In genomic region chrX:108169768-108170167, GRCh38 we compare ENCODE assay signal across 27 cellular contexts.
DNase-seq lines count a peak whose midpoint lies in the region; FAIRE-seq lines count a peak whose summit lies in the region.
"Had no signal": no experiment of that assay in that cellular context is flagged by ENCODE, and none has a peak within 500 bp of the region (broad histone marks: within the 10 kb centered on the region; RNA-seq: fewer than 3 reads in every experiment).

No MANE protein-coding gene starts in this region.

- H3K27me3 Mint-ChIP-seq in activated T-cell treated with anti-CD3 and anti-CD28 coated beads, Interleukin-2, amount 50 U/mL, for 24 hours: peaks cover 12% of the 10 kb centered on the region
- H3K27me3 Mint-ChIP-seq: B cell; CD4-positive, alpha-beta T cell; CD4-positive, CD25-positive, alpha-beta regulatory T cell had no signal

- no peak overlapping the region for H3K4me3 Mint-ChIP-seq in activated T-cell treated with anti-CD3 and anti-CD28 coated beads, Interleukin-2, amount 50 U/mL, for 24 hours
- H3K4me3 Mint-ChIP-seq: B cell; CD14-positive monocyte; CD4-positive, alpha-beta memory T cell; CD4-positive, alpha-beta T cell; CD4-positive, CD25-positive, alpha-beta regulatory T cell; CD8-positive, alpha-beta memory T cell; CD8-positive, alpha-beta T cell had no signal

- no peak overlapping the region for H3K27ac Mint-ChIP-seq in activated T-cell treated with anti-CD3 and anti-CD28 coated beads, Interleukin-2, amount 50 U/mL, for 24 hours
- H3K27ac Mint-ChIP-seq: B cell; CD14-positive monocyte; CD4-positive, alpha-beta memory T cell; CD4-positive, alpha-beta T cell; CD8-positive, alpha-beta memory T cell; CD8-positive, alpha-beta T cell had no signal

- FAIRE-seq in GM18507 (lab: Jason Lieb, UNC): peak; percentile 35
- FAIRE-seq: A204.1, A549, D721Med had no signal

- DNase-seq in GM18507 (ENCODE audit: extremely low spot score, insufficient read length, low read depth): no peak
- DNase-seq in activated T-cell treated with anti-CD3 and anti-CD28 coated beads, Interleukin-2, amount 50 U/mL, for 24 hours: no peak
- DNase-seq: 8988T; ACHN; AML-193; BE2C; C1 segment of cervical spinal cord; Caco-2; Calu3; CD4-positive, alpha-beta memory T cell; CD4-positive, alpha-beta T cell; CD4-positive, CD25-positive, alpha-beta regulatory T cell; CD8-positive, alpha-beta memory T cell; CD8-positive, alpha-beta T cell; COR-L47; DMS 273 treated with DMSO at 0.1 percent for 48 hours; DMS153; DMS53; DMS79; DMS79 treated with DMSO at 0.1 percent for 48 hours; DND-41; EL had no signal

- no peaks in the 10 kb centered on the region for H3K36me3 Mint-ChIP-seq in activated T-cell treated with anti-CD3 and anti-CD28 coated beads, Interleukin-2, amount 50 U/mL, for 24 hours (ENCODE audit: low read depth)
- H3K36me3 Mint-ChIP-seq: CD14-positive monocyte; CD4-positive, alpha-beta memory T cell; CD4-positive, CD25-positive, alpha-beta regulatory T cell; CD8-positive, alpha-beta memory T cell; CD8-positive, alpha-beta T cell had no signal

- no peaks in the 10 kb centered on the region for H3K4me1 Mint-ChIP-seq in activated T-cell treated with anti-CD3 and anti-CD28 coated beads, Interleukin-2, amount 50 U/mL, for 24 hours (ENCODE audit: low read depth)
- H3K4me1 Mint-ChIP-seq: B cell; CD14-positive monocyte; CD4-positive, CD25-positive, alpha-beta regulatory T cell; CD8-positive, alpha-beta memory T cell had no signal

- no peaks in the 10 kb centered on the region for H3K9me3 Mint-ChIP-seq in activated T-cell treated with anti-CD3 and anti-CD28 coated beads, Interleukin-2, amount 50 U/mL, for 24 hours
- H3K9me3 Mint-ChIP-seq: CD4-positive, alpha-beta memory T cell; CD4-positive, alpha-beta T cell; CD4-positive, CD25-positive, alpha-beta regulatory T cell; CD8-positive, alpha-beta memory T cell; CD8-positive, alpha-beta T cell had no signal
